ENCODE assay signal across 8 cellular contexts in the genomic region with DNA sequence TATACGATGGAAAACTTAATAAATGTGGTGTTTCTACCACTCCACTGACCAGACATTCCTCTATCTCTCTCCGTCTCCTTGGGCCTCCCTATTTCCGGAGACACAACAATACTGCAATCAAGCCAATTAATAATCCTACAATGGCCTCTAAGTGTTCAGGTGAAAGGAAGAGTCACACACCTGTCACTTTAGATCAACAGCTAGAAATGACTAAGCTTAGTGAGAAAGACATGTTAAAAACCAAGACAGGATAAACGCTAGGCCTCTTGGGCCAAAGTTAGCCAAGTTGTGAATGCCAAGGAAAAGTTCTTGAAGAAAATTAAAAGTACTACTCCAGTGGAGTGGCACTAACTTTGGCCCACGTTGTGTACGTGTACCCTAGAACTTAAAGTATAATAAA. TPM values are rescaled to one million over a fixed set of nuclear protein-coding genes. Genes with fewer than 3 reads are reported as not detected.
A peak's percentile ranks its signal among the peaks of the same experiment; 100 is the strongest.
DNase-seq lines count a peak whose midpoint lies in the region; ATAC-seq and TF ChIP-seq lines count a peak whose summit lies in the region.

No MANE protein-coding gene starts in this region.

- peaks cover 32% of the 10 kb centered on the region for H3K4me1 Mint-ChIP-seq in activated CD8-positive, alpha-beta memory T cell treated with anti-CD3 and anti-CD28 coated beads, Interleukin-2, amount 10 ng/mL, durations not matched to agents 7 days and 5 days
- H3K4me1 Mint-ChIP-seq in T-cell: peaks cover 42 to 56% (median 54%) of the 10 kb centered on the region in 3 donors
- H3K4me1 Mint-ChIP-seq in immature natural killer cell: peaks cover 59 to 79% of the 10 kb centered on the region in 2 donors

- peak overlapping the region; percentile 25 for H3K27ac Mint-ChIP-seq in activated CD8-positive, alpha-beta memory T cell treated with anti-CD3 and anti-CD28 coated beads, Interleukin-2, amount 10 ng/mL, durations not matched to agents 7 days and 5 days
- H3K27ac Mint-ChIP-seq in T-cell (peak overlapping the region; percentile 30 to 87), immature natural killer cell (peak overlapping the region; percentile 77 to 94 (median 83))

- CTCF ChIA-PET in activated CD8-positive, alpha-beta memory T cell treated with anti-CD3 and anti-CD28 coated beads, Interleukin-2, amount 10 ng/mL, durations not matched to agents 7 days and 5 days (lab: Charles Lee): no interaction called here
- CTCF ChIA-PET in T-cell (lab: Charles Lee): no interaction called here

- peaks cover 20% of the 10 kb centered on the region for H3K9me3 Mint-ChIP-seq in activated CD8-positive, alpha-beta memory T cell treated with anti-CD3 and anti-CD28 coated beads, Interleukin-2, amount 10 ng/mL, durations not matched to agents 7 days and 5 days (ENCODE audit: low read depth)
- H3K9me3 Mint-ChIP-seq in T-cell (peaks cover 8 to 12% (median 9%) of the 10 kb centered on the region in 3 donors), immature natural killer cell (no peaks in the 10 kb centered on the region)

- no peak overlapping the region for H3K4me3 Mint-ChIP-seq in activated CD8-positive, alpha-beta memory T cell treated with anti-CD3 and anti-CD28 coated beads, Interleukin-2, amount 10 ng/mL, durations not matched to agents 7 days and 5 days
- H3K4me3 Mint-ChIP-seq in T-cell (no peak overlapping the region), immature natural killer cell (peak overlapping the region; percentile 48 to 80 (median 76))

- DNase-seq in activated CD8-positive, alpha-beta memory T cell treated with anti-CD3 and anti-CD28 coated beads, Interleukin-2, amount 10 ng/mL, durations not matched to agents 7 days and 5 days: no peak
- DNase-seq in activated CD8-positive, alpha-beta memory T cell treated with anti-CD3 and anti-CD28 coated beads, Interleukin-2, amount 50 U/mL, for 4 hours: no peak
- DNase-seq in T-cell (no peak), immature natural killer cell (no peak), cerebellum (ENCODE audit: low spot score) (no peak)

- POLR2A ChIA-PET in T-cell (lab: Charles Lee): no interaction called here

- H3K27me3 Mint-ChIP-seq in activated CD8-positive, alpha-beta memory T cell treated with anti-CD3 and anti-CD28 coated beads, Interleukin-2, amount 10 ng/mL, durations not matched to agents 7 days and 5 days: no peaks in the 10 kb centered on the region
- no peaks in the 10 kb centered on the region for H3K27me3 Mint-ChIP-seq in T-cell
- H3K27me3 Mint-ChIP-seq in immature natural killer cell (ENCODE audit: low read depth in 3 of 3): no peaks in the 10 kb centered on the region

- H3K36me3 Mint-ChIP-seq in activated CD8-positive, alpha-beta memory T cell treated with anti-CD3 and anti-CD28 coated beads, Interleukin-2, amount 10 ng/mL, durations not matched to agents 7 days and 5 days: peaks cover 44% of the 10 kb centered on the region
- H3K36me3 Mint-ChIP-seq in T-cell (peaks cover 40% of the 10 kb centered on the region), immature natural killer cell (peaks cover 0 to 13% (median 0%) of the 10 kb centered on the region in 3 donors)

- no peak for ATAC-seq in activated CD8-positive, alpha-beta memory T cell treated with anti-CD3 and anti-CD28 coated beads, Interleukin-2, amount 10 ng/mL, durations not matched to agents 7 days and 5 days
- ATAC-seq in T-cell (replicated peaks in 1 of 4): no peak
- no peak for ATAC-seq in SK-N-SH treated with all-trans-retinoic acid at 6 μM for 48 hours
- no peak for ATAC-seq in GM19035 (IDR thresholded peaks at IDR 0.05; ENCODE audit: unreplicated experiment)

- peak overlapping the region; percentile 89 for H3K27ac ChIP-seq in temporal lobe (ENCODE audit: low read depth, low read length)

TF ChIP-seq in SK-N-SH treated with all-trans-retinoic acid at 6 μM for 48 hours, 23 proteins besides CTCF, POLR2A, EP300 and RAD21:
- no peak for TF ChIP-seq ZNF70 (CRISPR knock-in tag; IDR thresholded peaks at IDR 0.05)
- no peak for TF ChIP-seq GLIS3 (CRISPR knock-in tag; IDR thresholded peaks at IDR 0.05)

RNA-seq across cellular contexts. Expression of a gene that starts 22.5 kb away (rescaled TPM):
- total RNA-seq in activated CD8-positive, alpha-beta memory T cell treated with anti-CD3 and anti-CD28 coated beads, Interleukin-2, amount 10 ng/mL, durations not matched to agents 7 days and 5 days: 10 to 100 TPM; 65.7 to 68.0 TPM
- 10 to 100 TPM; 60.1 to 73.8 (median 68.0) TPM for total RNA-seq in T-cell
- 10 to 100 TPM; 23.8 to 67.7 (median 61.3) TPM for polyA plus RNA-seq in immature natural killer cell
- 77.4 TPM for total RNA-seq in temporal lobe
- 60.7 TPM for total RNA-seq in cerebellum

Comparison
In these comparisons a context has a peak if more than half of its experiments do, and no peak if none do; other contexts are left out.
1. H3K27ac Mint-ChIP-seq: peak in every context shown above with its lines; median percentile 83 in immature natural killer cell; 58 in T-cell; 25 in activated CD8-positive, alpha-beta memory T cell treated with anti-CD3 and anti-CD28 coated beads, Interleukin-2, amount 10 ng/mL, durations not matched to agents 7 days and 5 days.
2. H3K4me3 Mint-ChIP-seq: peak in immature natural killer cell (5 of 5); none in activated CD8-positive, alpha-beta memory T cell treated with anti-CD3 and anti-CD28 coated beads, Interleukin-2, amount 10 ng/mL, durations not matched to agents 7 days and 5 days (single experiment) and T-cell (0 of 3).